In the genomic region with DNA sequence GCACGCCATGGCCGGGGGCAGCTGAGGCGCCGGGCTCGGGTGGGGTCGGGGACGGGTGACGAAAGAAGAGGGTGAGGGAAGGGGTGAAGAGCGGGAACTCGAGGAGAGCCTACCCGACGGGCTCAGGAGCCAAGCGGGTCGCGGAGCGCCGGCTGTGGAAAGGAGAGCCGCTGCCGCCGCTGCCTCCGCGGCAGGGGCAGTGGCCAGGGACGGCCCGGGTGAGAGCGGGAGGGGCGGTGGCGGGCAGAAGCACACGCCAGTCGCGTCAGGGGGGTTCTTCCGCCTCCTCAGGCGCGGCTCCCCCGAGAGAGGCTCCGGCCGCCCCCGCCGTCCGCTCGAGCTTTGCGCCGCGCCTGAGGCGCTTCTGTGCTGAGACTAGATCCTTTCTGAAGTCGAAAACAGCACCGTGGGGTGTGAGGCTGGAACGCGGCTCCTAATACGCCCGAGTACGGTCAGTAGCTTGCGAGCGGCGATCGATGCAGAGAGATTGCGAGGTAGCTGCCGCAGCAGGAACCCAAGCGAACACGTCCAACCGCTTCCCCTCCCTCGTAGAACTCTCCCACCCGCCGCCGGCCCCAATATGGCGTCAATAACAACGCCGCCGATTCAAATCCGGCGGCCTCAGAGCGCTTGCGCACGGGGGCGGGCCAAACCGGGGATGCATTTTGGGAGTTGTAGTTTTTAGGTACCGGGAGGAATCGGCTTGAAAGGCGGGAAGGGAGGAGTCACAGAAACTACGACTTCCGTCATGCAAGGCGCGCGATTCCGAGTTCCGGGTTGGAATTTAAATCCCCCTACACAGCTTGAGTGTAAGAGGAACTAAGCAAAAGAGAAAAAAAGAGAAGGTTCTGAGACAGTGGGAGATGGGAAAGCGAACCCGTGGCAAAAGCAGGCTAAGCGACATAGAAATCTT, we compare ENCODE assay signal across 8 cellular contexts. TPM values are rescaled to one million over a fixed set of nuclear protein-coding genes. Genes with fewer than 3 reads are reported as not detected.
DNase-seq lines count a peak whose midpoint lies in the region; ATAC-seq, FAIRE-seq and TF ChIP-seq lines count a peak whose summit lies in the region.

AKIRIN2 (minus strand) TSS at position 558 of the 913 bp plus-strand sequence; CDS start at position 9, 549 bp downstream.

- H3K36me3 ChIP-seq in bronchial epithelial cell (ENCODE audit: control insufficient read depth, insufficient read depth, low read length), result no peaks in the 10 kb centered on the region
- H3K36me3 ChIP-seq in iPS-20b (ENCODE audit: insufficient read depth, low read depth, low read length), result peaks cover 3% of the 10 kb centered on the region; the same call in 1 of the 2 replicates

- H3K9ac ChIP-seq in iPS-20b (ENCODE audit: low read depth, low read length), result peak within 1 kb of the TSS; percentile 94

- H3K4me3 ChIP-seq in AG04449 (ENCODE audit: low read depth, low read length) (peak within 1 kb of the TSS; percentile 88), WI38 (ENCODE audit: low read depth, low read length) (peak within 1 kb of the TSS; percentile 97), bronchial epithelial cell (ENCODE audit: low read depth, low read length) (peak within 1 kb of the TSS; percentile 98), iPS-20b (ENCODE audit: low read length) (peak within 1 kb of the TSS; percentile 99), skin epidermis (peak within 1 kb of the TSS; percentile 65 to 98 (median 79))

- DNase-seq in AG04449 (ENCODE audit: low read depth, low spot score) (peak; percentile 97), NCI-H2227 treated with DMSO at 0.1 percent for 48 hours (lab: John Stamatoyannopoulos, UW) (peak; percentile 97), bronchial epithelial cell (ENCODE audit: low read depth) (peak; percentile 97)

- no peak for TF ChIP-seq CTCF in AG04449 (IDR thresholded peaks at IDR 0.05; ENCODE audit: insufficient read depth, low read length, missing control alignments)
- TF ChIP-seq CTCF in WI38 (IDR thresholded peaks at IDR 0.05; ENCODE audit: low read depth, low read length), result no peak
- no peak for TF ChIP-seq CTCF in bronchial epithelial cell (IDR thresholded peaks at IDR 0.05; ENCODE audit: insufficient read depth, low read length, severe bottlenecking)

- POLR2A ChIA-PET in AG04449 (lab: Yijun Ruan, JAX), result interaction anchor here (0.6 to 1.7 kb wide), 9 partner anchors 12 to 1379 kb away, joined by 3 to 5 read pairs (median 4); partner anchors contain the start of genes PNRC1 and RARS2

- peaks cover 11% of the 10 kb centered on the region for H3K4me1 ChIP-seq in iPS-20b (ENCODE audit: insufficient read depth, low read length)

- no peaks in the 10 kb centered on the region for H3K27me3 ChIP-seq in bronchial epithelial cell (ENCODE audit: control insufficient read depth, insufficient read depth, low read length)
- no peaks in the 10 kb centered on the region for H3K27me3 ChIP-seq in iPS-20b (ENCODE audit: insufficient read depth, low read length)

- FAIRE-seq in bronchial epithelial cell (lab: Jason Lieb, UNC), result no peak

- CTCF ChIA-PET in AG04449 (lab: Yijun Ruan, JAX), result interaction anchor here (1.0 kb wide), 1 partner anchor 21 kb away, joined by 3 read pairs; no protein-coding TSS in a partner anchor

- H3K9me3 ChIP-seq in iPS-20b (ENCODE audit: insufficient read depth, low read depth, low read length), result no peaks in the 10 kb centered on the region

- ATAC-seq in GM18907 (IDR thresholded peaks at IDR 0.05; ENCODE audit: unreplicated experiment), result peak; percentile 72
- peak; percentile 61 for ATAC-seq in HG03159 (IDR thresholded peaks at IDR 0.05; ENCODE audit: unreplicated experiment)

- H3K27ac ChIP-seq in iPS-20b (ENCODE audit: low read length), result peak within 1 kb of the TSS; percentile 64
- peak within 1 kb of the TSS; percentile 81 to 99 (median 98) for H3K27ac ChIP-seq in skin epidermis

RNA-seq across cellular contexts. Expression of gene AKIRIN2, which starts in this region (rescaled TPM):
- total RNA-seq in bronchial epithelial cell, result 22.6 and 30.2 TPM in 2 replicates

Comparison
In these comparisons a context has a peak if more than half of its experiments do, and no peak if none do; other contexts are left out.
1. Peak in every context shown above with its lines: DNase-seq, ATAC-seq, H3K4me3 ChIP-seq and H3K27ac ChIP-seq.